Comparison of ENCODE assay signal across 18 cellular contexts in the genomic region with DNA sequence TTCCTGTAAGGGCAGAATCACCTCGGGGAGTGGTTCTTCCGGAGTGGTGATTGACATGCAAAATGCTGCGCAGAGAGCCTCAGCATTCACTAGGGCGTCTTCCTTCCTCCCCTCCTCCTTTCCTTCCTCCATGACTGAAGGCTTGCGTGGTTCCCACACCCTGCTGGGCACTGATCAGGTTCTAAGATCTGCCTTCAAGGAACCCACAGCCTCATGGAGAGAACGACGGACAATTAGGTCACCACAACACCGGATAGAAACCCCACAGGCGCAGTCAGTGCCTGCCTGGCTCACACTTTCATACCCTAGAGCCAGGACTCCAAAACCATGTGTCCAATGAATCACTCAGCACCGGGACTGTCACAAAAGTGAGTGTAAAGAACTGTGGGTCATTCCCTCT.
"Had no signal": no experiment of that assay in that cellular context is flagged by ENCODE, and none has a peak within 500 bp of the region (broad histone marks: within the 10 kb centered on the region; RNA-seq: fewer than 3 reads in every experiment).

No MANE protein-coding gene starts in this region.

- H3K4me3 ChIP-seq: gastrocnemius medialis, left ventricle myocardium inferior, ovary had no signal

- ATAC-seq: activated T-cell treated with anti-CD3 and anti-CD28 coated beads, Interleukin-2, amount 50 U/mL, for 72 hours; esophagus mucosa; gastrocnemius medialis; naive thymus-derived CD8-positive, alpha-beta T cell; stimulated activated naive CD8-positive, alpha-beta T cell treated with anti-CD3 and anti-CD28 coated beads, Interleukin-15, Interleukin-2, amounts not matched to agents 100 U/mL and 50 U/mL, for 24 hours; T-helper 17 cell had no signal

- DNase-seq: activated CD4-positive, alpha-beta memory T cell treated with anti-CD3 and anti-CD28 coated beads, Interleukin-2, amount 10 ng/mL, durations not matched to agents 7 days and 5 days; activated CD4-positive, alpha-beta T cell treated with anti-CD3 and anti-CD28 coated beads for 48 hours; activated effector memory CD4-positive, alpha-beta T cell treated with anti-CD3 and anti-CD28 coated beads, Interleukin-2, amount 50 U/mL, for 16 hours; activated naive CD4-positive, alpha-beta T cell treated with anti-CD3 and anti-CD28 coated beads, Interleukin-2, amount 50 U/mL, for 16 hours; activated T-cell treated with anti-CD3 and anti-CD28 coated beads, Interleukin-2, amount 50 U/mL, for 72 hours; anterior cingulate cortex; dermis blood vessel endothelial cell; effector CD8-positive, alpha-beta T cell; gastrocnemius medialis; hippocampal formation; left ventricle myocardium inferior; naive thymus-derived CD8-positive, alpha-beta T cell; ovary; right cardiac atrium; stimulated activated CD4-positive, alpha-beta T cell treated with anti-CD3 and anti-CD28 coated beads, Interleukin-4, amount 100 ng/mL, for 24 hours; stimulated activated naive CD8-positive, alpha-beta T cell treated with anti-CD3 and anti-CD28 coated beads, Interleukin-15, Interleukin-2, amounts not matched to agents 100 U/mL and 50 U/mL, for 24 hours; T-helper 17 cell had no signal

- H3K27ac ChIP-seq: gastrocnemius medialis, left ventricle myocardium inferior, ovary had no signal

- H3K9me3 ChIP-seq: gastrocnemius medialis, left ventricle myocardium inferior, ovary had no signal

- H3K27me3 ChIP-seq: gastrocnemius medialis, ovary had no signal

- H3K4me1 ChIP-seq: gastrocnemius medialis, left ventricle myocardium inferior had no signal

- H3K36me3 ChIP-seq: gastrocnemius medialis, left ventricle myocardium inferior, ovary had no signal
